In the genomic region with DNA sequence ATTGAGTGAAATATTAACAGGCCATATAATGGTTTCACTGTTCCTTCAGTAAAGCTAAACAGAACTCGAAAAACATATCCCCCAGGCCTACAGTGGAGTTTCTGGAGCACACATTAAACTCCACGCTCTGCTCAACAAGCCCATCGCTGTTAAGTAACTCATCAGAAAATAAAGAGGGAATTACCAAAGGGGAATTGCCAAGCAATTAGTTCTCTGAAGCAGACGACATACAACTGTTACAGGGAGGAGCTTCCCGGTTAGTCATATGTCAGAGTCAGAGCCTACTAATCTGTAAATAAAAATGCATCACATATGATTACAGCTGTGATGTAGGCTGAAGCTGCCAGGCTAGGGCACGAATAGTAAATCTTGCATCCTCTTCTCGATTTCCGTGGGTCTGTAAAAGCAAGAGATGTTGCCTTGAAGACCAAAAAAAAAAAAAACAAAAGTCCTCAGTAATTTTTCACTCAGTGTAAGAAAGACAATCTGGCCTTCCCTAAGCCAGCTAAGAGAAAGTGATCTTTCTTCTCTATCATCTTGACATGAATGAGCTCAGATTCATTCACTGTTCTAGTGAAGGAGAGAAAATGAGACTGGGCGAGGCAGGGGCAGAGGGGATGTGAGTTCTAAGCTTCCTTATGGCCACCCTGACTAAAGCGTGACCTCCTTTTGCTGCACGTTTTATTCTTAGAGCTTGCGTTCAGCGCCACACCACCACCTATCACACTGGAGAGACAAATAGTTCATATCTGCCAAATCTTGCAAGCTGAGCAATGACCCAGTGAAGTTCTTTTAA, we compare ENCODE assay signal across 10 cellular contexts. TPM values are rescaled to one million over a fixed set of nuclear protein-coding genes. Genes with fewer than 3 reads are reported as not detected.
A peak's percentile ranks its signal among the peaks of the same experiment; 100 is the strongest.
DNase-seq lines count a peak whose midpoint lies in the region; TF ChIP-seq lines count a peak whose summit lies in the region.
"Had no signal": no experiment of that assay in that cellular context is flagged by ENCODE, and none has a peak within 500 bp of the region (broad histone marks: within the 10 kb centered on the region; RNA-seq: fewer than 3 reads in every experiment).

No MANE protein-coding gene starts in this region.

- no peaks in the 10 kb centered on the region for H3K27me3 ChIP-seq in GM23248 (replicated peaks; ENCODE audit: insufficient read depth)
- H3K27me3 ChIP-seq in sigmoid colon: no peaks in the 10 kb centered on the region

- no peak for TF ChIP-seq EP300 in sigmoid colon (IDR thresholded peaks at IDR 0.05)

- no peaks in the 10 kb centered on the region for H3K9me3 Mint-ChIP-seq in glutamatergic neuron (ENCODE audit: unreplicated experiment)
- H3K9me3 Mint-ChIP-seq in activated T-helper 2 cell treated with anti-CD3 and anti-CD28 coated beads, Interferon-gamma antibody, Interleukin-2, Interleukin-4, amounts not matched to agents 10 μg/mL and 5 μg/mL and 100 μg/mL, durations not matched to agents 14 hours and 24 hours and 36 hours: no peaks in the 10 kb centered on the region
- H3K9me3 Mint-ChIP-seq: activated CD4-positive, alpha-beta T cell treated with anti-CD3 and anti-CD28 coated beads, Interleukin-2, amount 10 ng/mL, durations not matched to agents 24 days and 14 days had no signal

- H3K27ac ChIP-seq in GM23248 (peak overlapping the region; percentile 64), sigmoid colon (peak overlapping the region; percentile 15 to 70 (median 63)), OCI-LY7 (ENCODE audit: low read depth, low read length, poor library complexity, severe bottlenecking) (no peak overlapping the region)

- peak overlapping the region; percentile 68 for H3K4me2 ChIP-seq in GM23248 (ENCODE audit: unreplicated experiment)
- H3K4me2 ChIP-seq in OCI-LY7 (ENCODE audit: low read length): no peak overlapping the region

- intact Hi-C loops in sigmoid colon (cut with DNase I): no loop called here
- intact Hi-C loops in activated T-helper 2 cell treated with anti-CD3 and anti-CD28 coated beads, Interferon-gamma antibody, Interleukin-2, Interleukin-4, amounts not matched to agents 10 μg/mL and 5 μg/mL and 100 μg/mL, durations not matched to agents 14 hours and 24 hours and 36 hours (cut with micrococcal nuclease): no loop called here
- intact Hi-C loops in OCI-LY7 (cut with micrococcal nuclease; ENCODE audit: unreplicated experiment): no loop called here

- no peak for TF ChIP-seq POLR2A in sigmoid colon (IDR thresholded peaks at IDR 0.05)

- no peaks in the 10 kb centered on the region for H3K36me3 Mint-ChIP-seq in glutamatergic neuron (ENCODE audit: unreplicated experiment)
- H3K36me3 Mint-ChIP-seq in activated T-helper 2 cell treated with anti-CD3 and anti-CD28 coated beads, Interferon-gamma antibody, Interleukin-2, Interleukin-4, amounts not matched to agents 10 μg/mL and 5 μg/mL and 100 μg/mL, durations not matched to agents 14 hours and 24 hours and 36 hours (ENCODE audit: low read depth): peaks cover 80% of the 10 kb centered on the region

- peaks cover 64% of the 10 kb centered on the region for H3K4me1 ChIP-seq in GM23248 (ENCODE audit: insufficient read depth)
- peaks cover 0 to 57% (median 47%) of the 10 kb centered on the region in 4 donors for H3K4me1 ChIP-seq in sigmoid colon
- no peaks in the 10 kb centered on the region for H3K4me1 ChIP-seq in OCI-LY7 (ENCODE audit: insufficient read depth, low read length, poor library complexity, severe bottlenecking)

- 25% methylated on average over 13 of the region's 13 CpGs for WGBS in GM23248 (ENCODE audit: low coverage in 1 of 2, low lambda C conversion rate in 2 of 2, missing lambda C conversion rate in 2 of 2), 2 experiments
- 17 to 54% methylated on average over 13 of the region's 13 CpGs for WGBS in sigmoid colon, 2 donors

- POLR2A ChIA-PET in OCI-LY7 (lab: Charles Lee): no interaction called here

- peaks cover 30% of the 10 kb centered on the region for H3F3A ChIP-seq in GM23248 (ENCODE audit: insufficient read depth)

- peak overlapping the region; percentile 84 for H3K27ac Mint-ChIP-seq in glutamatergic neuron (ENCODE audit: unreplicated experiment)
- H3K27ac Mint-ChIP-seq in activated T-helper 2 cell treated with anti-CD3 and anti-CD28 coated beads, Interferon-gamma antibody, Interleukin-2, Interleukin-4, amounts not matched to agents 10 μg/mL and 5 μg/mL and 100 μg/mL, durations not matched to agents 14 hours and 24 hours and 36 hours: no peak overlapping the region
- H3K27ac Mint-ChIP-seq: activated CD4-positive, alpha-beta T cell treated with anti-CD3 and anti-CD28 coated beads, Interleukin-2, amount 10 ng/mL, durations not matched to agents 24 days and 14 days had no signal

- H3K36me3 ChIP-seq in GM23248 (ENCODE audit: low read depth): 0 out of 2 replicates have a peak, but pooled peaks cover 15% of the 10 kb centered on the region
- H3K36me3 ChIP-seq in sigmoid colon: no peaks in the 10 kb centered on the region
- H3K36me3 ChIP-seq in OCI-LY7 (ENCODE audit: insufficient read depth, low read length): no peaks in the 10 kb centered on the region

- peak overlapping the region; percentile 55 for H3K4me3 Mint-ChIP-seq in glutamatergic neuron (ENCODE audit: unreplicated experiment)
- no peak overlapping the region for H3K4me3 Mint-ChIP-seq in activated T-helper 2 cell treated with anti-CD3 and anti-CD28 coated beads, Interferon-gamma antibody, Interleukin-2, Interleukin-4, amounts not matched to agents 10 μg/mL and 5 μg/mL and 100 μg/mL, durations not matched to agents 14 hours and 24 hours and 36 hours (ENCODE audit: low read depth)
- H3K4me3 Mint-ChIP-seq: activated CD4-positive, alpha-beta T cell treated with anti-CD3 and anti-CD28 coated beads, Interleukin-2, amount 10 ng/mL, durations not matched to agents 24 days and 14 days had no signal

- H3K4me1 Mint-ChIP-seq in glutamatergic neuron (ENCODE audit: low read depth, unreplicated experiment): peaks cover 18% of the 10 kb centered on the region
- H3K4me1 Mint-ChIP-seq in activated T-helper 2 cell treated with anti-CD3 and anti-CD28 coated beads, Interferon-gamma antibody, Interleukin-2, Interleukin-4, amounts not matched to agents 10 μg/mL and 5 μg/mL and 100 μg/mL, durations not matched to agents 14 hours and 24 hours and 36 hours (ENCODE audit: low read depth): peaks cover 52% of the 10 kb centered on the region

- CTCF ChIA-PET in OCI-LY7 (lab: Charles Lee; ENCODE audit: unreplicated experiment): no interaction called here

- no peak overlapping the region for H2AFZ ChIP-seq in GM23248
- H2AFZ ChIP-seq in OCI-LY7 (ENCODE audit: low read length): no peak overlapping the region

- in situ Hi-C loops in GM23248 (cut with MboI): no loop called here

- H3K9me3 ChIP-seq in GM23248 (ENCODE audit: low read depth): no peaks in the 10 kb centered on the region
- H3K9me3 ChIP-seq in sigmoid colon: no peaks in the 10 kb centered on the region
- no peaks in the 10 kb centered on the region for H3K9me3 ChIP-seq in OCI-LY7 (ENCODE audit: low read length)

- H3K4me3 ChIP-seq in GM23248 (peak overlapping the region; percentile 9), sigmoid colon (no peak overlapping the region), OCI-LY7 (ENCODE audit: low read depth, low read length, poor library complexity, severe bottlenecking) (no peak overlapping the region)

- H3K79me2 ChIP-seq in GM23248 (ENCODE audit: insufficient read depth) (peaks cover 97% of the 10 kb centered on the region), OCI-LY7 (ENCODE audit: insufficient read depth, low read depth, low read length) (no peaks in the 10 kb centered on the region)

- H4K20me1 ChIP-seq in GM23248 (ENCODE audit: insufficient read depth): no peaks in the 10 kb centered on the region
- H4K20me1 ChIP-seq in OCI-LY7 (ENCODE audit: insufficient read depth, low read length): no peaks in the 10 kb centered on the region

- H3K9ac ChIP-seq in GM23248: peak overlapping the region; percentile 54

- H3K9me2 ChIP-seq in GM23248 (ENCODE audit: insufficient read depth): no peaks in the 10 kb centered on the region
- no peaks in the 10 kb centered on the region for H3K9me2 ChIP-seq in OCI-LY7 (ENCODE audit: insufficient read depth, low read length)

- BruUV-seq in OCI-LY7 (replicated peaks; lab: Mats Ljungman, UMichigan): no TSS peak

- DNase-seq in GM23248 (peak; percentile 89), amniotic epithelial cell (ENCODE audit: low read depth) (peak; percentile 82), glutamatergic neuron (no peak), sigmoid colon (no peak), NCI-H1417 treated with DMSO at 0.1 percent for 48 hours (lab: John Stamatoyannopoulos, UW) (no peak), GM19238 (ENCODE audit: insufficient read length, low spot score) (no peak), OCI-LY7 (ENCODE audit: low spot score) (no peak)
- no peak for DNase-seq in activated T-helper 2 cell treated with anti-CD3 and anti-CD28 coated beads, Interferon-gamma antibody, Interleukin-2, Interleukin-4, amounts not matched to agents 10 μg/mL and 5 μg/mL and 100 μg/mL, durations not matched to agents 14 hours and 24 hours and 36 hours (ENCODE audit: low spot score)
- DNase-seq: activated CD4-positive, alpha-beta T cell treated with anti-CD3 and anti-CD28 coated beads, Interleukin-2, amount 10 ng/mL, durations not matched to agents 24 days and 14 days; NCI-H146 had no signal

- no peaks in the 10 kb centered on the region for H3K27me3 Mint-ChIP-seq in glutamatergic neuron (ENCODE audit: unreplicated experiment)
- no peaks in the 10 kb centered on the region for H3K27me3 Mint-ChIP-seq in activated T-helper 2 cell treated with anti-CD3 and anti-CD28 coated beads, Interferon-gamma antibody, Interleukin-2, Interleukin-4, amounts not matched to agents 10 μg/mL and 5 μg/mL and 100 μg/mL, durations not matched to agents 14 hours and 24 hours and 36 hours (ENCODE audit: low read depth)
- H3K27me3 Mint-ChIP-seq: activated CD4-positive, alpha-beta T cell treated with anti-CD3 and anti-CD28 coated beads, Interleukin-2, amount 10 ng/mL, durations not matched to agents 24 days and 14 days had no signal

- TF ChIP-seq CTCF in glutamatergic neuron (IDR thresholded peaks at IDR 0.05; ENCODE audit: partially characterized antibody, unreplicated experiment) (no peak), sigmoid colon (IDR thresholded peaks at IDR 0.05) (no peak), OCI-LY7 (conservative IDR thresholded peaks at IDR 0.05; ENCODE audit: low read length) (no peak)

RNA-seq across cellular contexts. Expression of a gene that starts 13.8 kb away (rescaled TPM):
- 20.1 and 42.2 TPM in 2 replicates for total RNA-seq in GM23248 (2014; rRNA removed; shearing (Covaris generic))
- 14.2 and 15.7 TPM in 2 replicates for polyA plus RNA-seq in GM23248 (2016; fragmentation: Nextera tagmentation; extraction: Ambion mirVana)
- total RNA-seq in glutamatergic neuron (ENCODE audit: unreplicated experiment): 15.5 TPM
- 10 to 100 TPM; 37.7 to 95.3 (median 59.9) TPM for total RNA-seq in sigmoid colon
- 1 to 10 TPM; 4.8 to 8.6 (median 7.2) TPM for polyA plus RNA-seq in sigmoid colon
- 66.5 and 69.1 TPM in 2 replicates for total RNA-seq in activated T-helper 2 cell treated with anti-CD3 and anti-CD28 coated beads, Interferon-gamma antibody, Interleukin-2, Interleukin-4, amounts not matched to agents 10 μg/mL and 5 μg/mL and 100 μg/mL, durations not matched to agents 14 hours and 24 hours and 36 hours
- total RNA-seq in OCI-LY7 (2014; rRNA removed; shearing (Covaris generic)): not detected in 2 replicates
- total RNA-seq in OCI-LY7 (2022): 0.09 TPM in 1 of 2 replicates, not detected in the other

Comparison
In these comparisons a context has a peak if more than half of its experiments do, and no peak if none do; other contexts are left out.
1. DNase-seq: peak in GM23248 (single experiment) and amniotic epithelial cell (single experiment); none in glutamatergic neuron (single experiment), sigmoid colon (single experiment), NCI-H1417 treated with DMSO at 0.1 percent for 48 hours (single experiment), activated T-helper 2 cell treated with anti-CD3 and anti-CD28 coated beads, Interferon-gamma antibody, Interleukin-2, Interleukin-4, amounts not matched to agents 10 μg/mL and 5 μg/mL and 100 μg/mL, durations not matched to agents 14 hours and 24 hours and 36 hours (single experiment), GM19238 (single experiment) and OCI-LY7 (single experiment).
2. RNA of a gene that starts 13.8 kb away (total RNA-seq): 66.5 to 69.1 TPM in activated T-helper 2 cell treated with anti-CD3 and anti-CD28 coated beads, Interferon-gamma antibody, Interleukin-2, Interleukin-4, amounts not matched to agents 10 μg/mL and 5 μg/mL and 100 μg/mL, durations not matched to agents 14 hours and 24 hours and 36 hours, 37.7 to 95.3 TPM in sigmoid colon, 20.1 to 42.2 TPM in GM23248 and 15.5 TPM in glutamatergic neuron (single experiment); 0.09 TPM in OCI-LY7; every median in the first group is over 10 times any median in the second.